9 cellular contexts compared by ENCODE assay signal in genomic region chr22:27719535-27720227, GRCh38.
DNase-seq lines count a peak whose midpoint lies in the region; ATAC-seq, FAIRE-seq and TF ChIP-seq lines count a peak whose summit lies in the region.
"Had no signal": no experiment of that assay in that cellular context is flagged by ENCODE, and none has a peak within 500 bp of the region (broad histone marks: within the 10 kb centered on the region; RNA-seq: fewer than 3 reads in every experiment).

No MANE protein-coding gene starts in this region.

- peak; percentile 9 for DNase-seq in ACHN
- no peak for DNase-seq in HFFc6
- no peak for DNase-seq in astrocyte (ENCODE audit: low read depth)
- peak; percentile 77 for DNase-seq in inferior parietal cortex (ENCODE audit: extremely low spot score)
- no peak for DNase-seq in naive thymus-derived CD4-positive, alpha-beta T cell
- no peak for DNase-seq in NCI-H1417 treated with DMSO at 0.1 percent for 48 hours (lab: John Stamatoyannopoulos, UW)
- DNase-seq in KG1 (lab: John Stamatoyannopoulos, UW) = no peak
- DNase-seq: stimulated activated CD4-positive, alpha-beta T cell treated with anti-CD3 and anti-CD28 coated beads, Interleukin-4, amount 100 ng/mL, for 4 hours had no signal

- no peaks in the 10 kb centered on the region for H3K79me2 ChIP-seq in astrocyte (ENCODE audit: insufficient read depth, low read length)

- peaks cover 3% of the 10 kb centered on the region for H3K9me3 ChIP-seq in astrocyte (ENCODE audit: insufficient read depth, low read depth, low read length)
- no peaks in the 10 kb centered on the region for H3K9me3 ChIP-seq in naive thymus-derived CD4-positive, alpha-beta T cell (ENCODE audit: control insufficient read depth in 2 of 3, low read length in 3 of 3)

- no peaks in the 10 kb centered on the region for H3K36me3 ChIP-seq in astrocyte (ENCODE audit: insufficient read depth, low read length)
- no peaks in the 10 kb centered on the region for H3K36me3 ChIP-seq in naive thymus-derived CD4-positive, alpha-beta T cell (ENCODE audit: control insufficient read depth in 2 of 3, insufficient read depth in 3 of 3, low read length in 3 of 3)

- CTCF ChIA-PET in naive thymus-derived CD4-positive, alpha-beta T cell (lab: Charles Lee) = no interaction called here

- POLR2A ChIA-PET in naive thymus-derived CD4-positive, alpha-beta T cell (lab: Charles Lee) = no interaction called here

- H3K4me3 ChIP-seq in astrocyte (ENCODE audit: insufficient read depth, low read depth, low read length) = no peak overlapping the region
- no peak overlapping the region for H3K4me3 ChIP-seq in naive thymus-derived CD4-positive, alpha-beta T cell (ENCODE audit: low read length)

- no peak for FAIRE-seq in astrocyte (lab: Jason Lieb, UNC)

- H3K27ac Mint-ChIP-seq in HFFc6 = peak overlapping the region; percentile 75
- H3K27ac Mint-ChIP-seq in astrocyte (ENCODE audit: unreplicated experiment) = no peak overlapping the region
- no peak overlapping the region for H3K27ac Mint-ChIP-seq in naive thymus-derived CD4-positive, alpha-beta T cell

- H3K9me3 Mint-ChIP-seq in HFFc6 (peaks cover 5% of the 10 kb centered on the region; the same call in 1 of the 2 replicates), astrocyte (ENCODE audit: unreplicated experiment) (peaks cover 5% of the 10 kb centered on the region)
- H3K9me3 Mint-ChIP-seq in naive thymus-derived CD4-positive, alpha-beta T cell = peaks cover 0 to 13% (median 2%) of the 10 kb centered on the region in 11 donors

- intact Hi-C loops in naive thymus-derived CD4-positive, alpha-beta T cell (cut with micrococcal nuclease) = no loop called here

- H2AFZ ChIP-seq in astrocyte (ENCODE audit: low read depth, low read length) = peak overlapping the region; percentile 57

- H3K4me1 ChIP-seq in astrocyte (ENCODE audit: insufficient read depth, low read length) = peaks cover 12% of the 10 kb centered on the region
- no peaks in the 10 kb centered on the region for H3K4me1 ChIP-seq in naive thymus-derived CD4-positive, alpha-beta T cell (ENCODE audit: control insufficient read depth in 2 of 2, insufficient read depth in 2 of 2, low read length in 2 of 2)

- in situ Hi-C loops in ACHN (cut with HindIII; ENCODE audit: low pct_ligation_motif_present, low pct_unique_long_range_greater_than_20kb, low sequenced_read_pairs) = no loop called here

- H3K4me2 ChIP-seq in astrocyte (ENCODE audit: low read length) = no peak overlapping the region

- no peak for TF ChIP-seq CTCF in HFFc6 (IDR thresholded peaks at IDR 0.05)
- TF ChIP-seq CTCF in astrocyte (IDR thresholded peaks at IDR 0.05; ENCODE audit: insufficient read depth, low read depth, low read length) = no peak

- no peaks in the 10 kb centered on the region for H4K20me1 ChIP-seq in astrocyte (ENCODE audit: insufficient read depth, low read length)

- H3K4me3 Mint-ChIP-seq in HFFc6 (no peak overlapping the region; the same call in 1 of the 2 replicates), astrocyte (ENCODE audit: unreplicated experiment) (no peak overlapping the region)
- H3K4me3 Mint-ChIP-seq in naive thymus-derived CD4-positive, alpha-beta T cell = no peak overlapping the region

- no peak overlapping the region for H3K27ac ChIP-seq in astrocyte (ENCODE audit: low read depth, low read length)
- no peak overlapping the region for H3K27ac ChIP-seq in naive thymus-derived CD4-positive, alpha-beta T cell (ENCODE audit: low read depth, low read length)

- H3K9ac ChIP-seq in astrocyte (ENCODE audit: low read length) = no peak overlapping the region

- H3K27me3 ChIP-seq in astrocyte (ENCODE audit: insufficient read depth, low read length) = no peaks in the 10 kb centered on the region
- H3K27me3 ChIP-seq in naive thymus-derived CD4-positive, alpha-beta T cell (ENCODE audit: control insufficient read depth in 2 of 2, insufficient read depth in 2 of 2, low read length in 2 of 2) = no peaks in the 10 kb centered on the region

- H3K27me3 Mint-ChIP-seq in HFFc6 (ENCODE audit: insufficient read depth) = peaks cover 5% of the 10 kb centered on the region; the same call in 1 of the 2 replicates
- no peaks in the 10 kb centered on the region for H3K27me3 Mint-ChIP-seq in astrocyte (ENCODE audit: low read depth, unreplicated experiment)
- peaks cover 0 to 50% (median 13%) of the 10 kb centered on the region in 5 donors for H3K27me3 Mint-ChIP-seq in naive thymus-derived CD4-positive, alpha-beta T cell

- H3K36me3 Mint-ChIP-seq in HFFc6 (ENCODE audit: low read depth) (peaks cover 5% of the 10 kb centered on the region; the same call in 1 of the 2 replicates), astrocyte (ENCODE audit: low read depth, unreplicated experiment) (peaks cover 1% of the 10 kb centered on the region)
- H3K36me3 Mint-ChIP-seq in naive thymus-derived CD4-positive, alpha-beta T cell = no peaks in the 10 kb centered on the region

- peaks cover 30% of the 10 kb centered on the region for H3K4me1 Mint-ChIP-seq in HFFc6 (ENCODE audit: low read depth)
- peaks cover 12% of the 10 kb centered on the region for H3K4me1 Mint-ChIP-seq in astrocyte (ENCODE audit: low read depth, unreplicated experiment)
- H3K4me1 Mint-ChIP-seq in naive thymus-derived CD4-positive, alpha-beta T cell = peaks cover 0 to 1% (median 0%) of the 10 kb centered on the region in 7 donors

- ATAC-seq in naive thymus-derived CD4-positive, alpha-beta T cell = no peak
- no peak for ATAC-seq in GM18858 (IDR thresholded peaks at IDR 0.05; ENCODE audit: unreplicated experiment)

Comparison
In these comparisons a context has a peak if more than half of its experiments do, and no peak if none do; other contexts are left out.
1. DNase-seq: peak in ACHN (single experiment) and inferior parietal cortex (single experiment); none in HFFc6 (single experiment), astrocyte (single experiment), naive thymus-derived CD4-positive, alpha-beta T cell (0 of 9), NCI-H1417 treated with DMSO at 0.1 percent for 48 hours (single experiment) and KG1 (single experiment).